Comparison of ENCODE assay signal across 10 cellular contexts in the genomic region with DNA sequence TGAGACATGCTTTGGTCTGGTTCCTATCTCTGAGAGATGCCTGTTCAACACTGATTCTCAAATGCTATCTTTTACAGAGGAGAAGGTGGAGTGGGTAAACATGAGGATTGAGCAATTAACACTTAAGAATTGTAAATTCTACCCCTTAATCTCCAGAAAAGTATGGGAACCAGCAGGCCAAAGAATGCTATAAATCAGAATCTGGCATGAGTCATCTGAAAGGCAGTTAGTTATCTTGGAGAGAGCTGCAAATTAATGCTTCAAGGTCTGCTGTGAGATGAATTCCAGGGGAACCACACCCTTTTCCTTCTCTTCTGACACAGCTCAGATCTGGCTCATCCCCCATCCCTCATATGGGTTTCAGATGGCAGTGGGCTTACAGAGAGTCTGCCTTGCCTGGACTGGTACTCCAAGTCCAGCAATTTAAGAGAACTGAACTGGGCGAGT. TPM values are rescaled to one million over a fixed set of nuclear protein-coding genes. Genes with fewer than 3 reads are reported as not detected.
DNase-seq lines count a peak whose midpoint lies in the region; ATAC-seq and TF ChIP-seq lines count a peak whose summit lies in the region.
"Had no signal": no experiment of that assay in that cellular context is flagged by ENCODE, and none has a peak within 500 bp of the region (broad histone marks: within the 10 kb centered on the region; RNA-seq: fewer than 3 reads in every experiment).

No MANE protein-coding gene starts in this region.

- peak overlapping the region in 1 of 2 experiments; percentile 46; a peak in 3 of 4 replicates for H3K4me3 ChIP-seq in SK-N-SH (ENCODE audit: low read depth in 2 of 2, low read length in 1 of 2)
- H3K4me3 ChIP-seq in stomach smooth muscle (ENCODE audit: low read length in 2 of 2), result no peak overlapping the region

- H2AFZ ChIP-seq in SK-N-SH (ENCODE audit: low read depth), result no peak overlapping the region

- TF ChIP-seq EP300 in SK-N-SH (IDR thresholded peaks at IDR 0.05; ENCODE audit: borderline replicate concordance in 1 of 2, low read depth in 1 of 2, low read length in 1 of 2), result peak in 1 of 2 experiments; percentile 93; a peak in 2 of 4 replicates

- H3K27me3 ChIP-seq in SK-N-SH (ENCODE audit: insufficient read depth) (no peaks in the 10 kb centered on the region), stomach smooth muscle (ENCODE audit: control insufficient read depth in 1 of 2, insufficient read depth in 2 of 2, low read length in 2 of 2) (no peaks in the 10 kb centered on the region)

- H3K9me3 ChIP-seq in SK-N-SH (no peaks in the 10 kb centered on the region), stomach smooth muscle (ENCODE audit: control insufficient read depth in 2 of 2, low read length in 2 of 2) (no peaks in the 10 kb centered on the region)
- H3K9me3 ChIP-seq: BE2C had no signal

- TF ChIP-seq RAD21 in SK-N-SH (IDR thresholded peaks at IDR 0.05; ENCODE audit: low read length), result no peak

- ATAC-seq in GM18519 (IDR thresholded peaks at IDR 0.05; ENCODE audit: low FRiP score, unreplicated experiment) (no peak), GM19395 (IDR thresholded peaks at IDR 0.05; ENCODE audit: unreplicated experiment) (no peak)

- H3K79me2 ChIP-seq in SK-N-SH (ENCODE audit: insufficient read depth), result peaks cover 92% of the 10 kb centered on the region

- H3K9me2 ChIP-seq in SK-N-SH, result no peaks in the 10 kb centered on the region

- H3K4me1 ChIP-seq in SK-N-SH (ENCODE audit: control insufficient read depth in 1 of 2, insufficient read depth in 2 of 2, low read depth in 1 of 2, low read length in 1 of 2) (peaks cover 25 to 48% of the 10 kb centered on the region in 2 experiments), stomach smooth muscle (ENCODE audit: control insufficient read depth, insufficient read depth, low read length) (peaks cover 42% of the 10 kb centered on the region)

- CTCF ChIA-PET in SK-N-SH (lab: Yijun Ruan, JAX), result interaction anchor here (1.0 to 5.7 kb wide), 3 partner anchors 13 to 55 kb away, joined by 3 to 39 read pairs (median 6); no protein-coding TSS in a partner anchor

- H3K27ac ChIP-seq in SK-N-SH (ENCODE audit: low read depth in 2 of 2, low read length in 1 of 2) (peak overlapping the region; percentile 95 to 96), stomach smooth muscle (ENCODE audit: low read length) (peak overlapping the region; percentile 49)

- no peaks in the 10 kb centered on the region for H3K27me3 Mint-ChIP-seq in T-helper 1 cell treated with Interleukin-12 subunit alpha and Interleukin-12 subunit beta and Interleukin-4 antibody, amounts not matched to agents 30 μg/mL and 1 μg/mL, for 36 hours (ENCODE audit: low read depth)

- POLR2A ChIA-PET in SK-N-SH (lab: Yijun Ruan, JAX), result no interaction called here

- TF ChIP-seq CTCF in SK-N-SH (IDR thresholded peaks at IDR 0.05), result no peak

- DNase-seq in T-helper 1 cell (no peak), SK-N-SH (no peak), fibroblast of peridontal ligament (ENCODE audit: extremely low read depth) (peak; percentile 77), KG1 (lab: John Stamatoyannopoulos, UW) (no peak)
- DNase-seq: BE2C, GOT3 had no signal

- no peaks in the 10 kb centered on the region for H3K9me3 Mint-ChIP-seq in T-helper 1 cell treated with Interleukin-12 subunit alpha and Interleukin-12 subunit beta and Interleukin-4 antibody, amounts not matched to agents 30 μg/mL and 1 μg/mL, for 36 hours

- peaks cover 81% of the 10 kb centered on the region for H3K4me1 Mint-ChIP-seq in T-helper 1 cell treated with Interleukin-12 subunit alpha and Interleukin-12 subunit beta and Interleukin-4 antibody, amounts not matched to agents 30 μg/mL and 1 μg/mL, for 36 hours (ENCODE audit: low read depth)

- H3K27ac Mint-ChIP-seq in T-helper 1 cell treated with Interleukin-12 subunit alpha and Interleukin-12 subunit beta and Interleukin-4 antibody, amounts not matched to agents 30 μg/mL and 1 μg/mL, for 36 hours, result no peak overlapping the region

- H3K36me3 Mint-ChIP-seq in T-helper 1 cell treated with Interleukin-12 subunit alpha and Interleukin-12 subunit beta and Interleukin-4 antibody, amounts not matched to agents 30 μg/mL and 1 μg/mL, for 36 hours (ENCODE audit: low read depth), result peaks cover 49% of the 10 kb centered on the region

- 14% methylated on average over 1 of the region's 1 CpG for WGBS in SK-N-SH (ENCODE audit: low lambda C conversion rate)

- peak overlapping the region; percentile 6 for H3K4me3 Mint-ChIP-seq in T-helper 1 cell treated with Interleukin-12 subunit alpha and Interleukin-12 subunit beta and Interleukin-4 antibody, amounts not matched to agents 30 μg/mL and 1 μg/mL, for 36 hours

- H3F3A ChIP-seq in SK-N-SH (replicated peaks; ENCODE audit: insufficient read depth), result peaks cover 49% of the 10 kb centered on the region

- H3K4me2 ChIP-seq in SK-N-SH, result peak overlapping the region; percentile 84

- H3K36me3 ChIP-seq in SK-N-SH (replicated peaks in 1 of 2; ENCODE audit: control insufficient read depth in 1 of 2, insufficient read depth in 2 of 2, low read length in 1 of 2), result peaks cover 26 to 32% of the 10 kb centered on the region in 2 experiments
- peaks cover 19 to 23% of the 10 kb centered on the region in 2 donors for H3K36me3 ChIP-seq in stomach smooth muscle (ENCODE audit: control insufficient read depth in 2 of 2, insufficient read depth in 2 of 2, low read length in 2 of 2)
- H3K36me3 ChIP-seq: BE2C had no signal

- H3K9ac ChIP-seq in SK-N-SH (peak overlapping the region; percentile 92; the same call in 1 of the 2 replicates), stomach smooth muscle (ENCODE audit: low read length in 2 of 2) (no peak overlapping the region)

- H4K20me1 ChIP-seq in SK-N-SH (ENCODE audit: insufficient read depth), result peaks cover 30% of the 10 kb centered on the region

TF ChIP-seq in SK-N-SH, 30 proteins besides CTCF, POLR2A, EP300 and RAD21 (continues in another document):
- TF ChIP-seq NRF1 (IDR thresholded peaks at IDR 0.05; ENCODE audit: low read depth, low read length) (no peak), RFX5 (IDR thresholded peaks at IDR 0.05; ENCODE audit: low read length) (no peak), RXRA (IDR thresholded peaks at IDR 0.05; ENCODE audit: borderline replicate concordance, low read depth) (peak; percentile 40; the same call in 1 of the 2 replicates), NFIC (IDR thresholded peaks at IDR 0.05; ENCODE audit: borderline replicate concordance) (peak; percentile 88), TCF12 (IDR thresholded peaks at IDR 0.05) (peak; percentile 93), TEAD4 (IDR thresholded peaks at IDR 0.05; ENCODE audit: borderline replicate concordance, insufficient read depth) (peak; percentile 96), EZH2phosphoT487 (IDR thresholded peaks at IDR 0.05; ENCODE audit: borderline replicate concordance, low read depth) (no peak), JUND (IDR thresholded peaks at IDR 0.05) (peak; percentile 95), RCOR1 (IDR thresholded peaks at IDR 0.05; ENCODE audit: low read length) (no peak), SIN3A (IDR thresholded peaks at IDR 0.05; ENCODE audit: borderline replicate concordance, low read depth, low read length) (no peak; the same call in 1 of the 2 replicates), CHD2 (IDR thresholded peaks at IDR 0.05; ENCODE audit: low read length, partially characterized antibody) (no peak), SMC3 (IDR thresholded peaks at IDR 0.05; ENCODE audit: low read depth, low read length) (no peak)
- TF ChIP-seq, protein P1, sequence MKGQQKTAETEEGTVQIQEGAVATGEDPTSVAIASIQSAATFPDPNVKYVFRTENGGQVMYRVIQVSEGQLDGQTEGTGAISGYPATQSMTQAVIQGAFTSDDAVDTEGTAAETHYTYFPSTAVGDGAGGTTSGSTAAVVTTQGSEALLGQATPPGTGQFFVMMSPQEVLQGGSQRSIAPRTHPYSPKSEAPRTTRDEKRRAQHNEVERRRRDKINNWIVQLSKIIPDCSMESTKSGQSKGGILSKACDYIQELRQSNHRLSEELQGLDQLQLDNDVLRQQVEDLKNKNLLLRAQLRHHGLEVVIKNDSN (IDR thresholded peaks at IDR 0.05; ENCODE audit: borderline replicate concordance, low read depth), result no peak
- TF ChIP-seq, protein P2, sequence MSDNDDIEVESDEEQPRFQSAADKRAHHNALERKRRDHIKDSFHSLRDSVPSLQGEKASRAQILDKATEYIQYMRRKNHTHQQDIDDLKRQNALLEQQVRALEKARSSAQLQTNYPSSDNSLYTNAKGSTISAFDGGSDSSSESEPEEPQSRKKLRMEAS (IDR thresholded peaks at IDR 0.05; ENCODE audit: low read depth), result peak; percentile 66; the same call in 1 of the 2 replicates
- TF ChIP-seq, protein P3, sequence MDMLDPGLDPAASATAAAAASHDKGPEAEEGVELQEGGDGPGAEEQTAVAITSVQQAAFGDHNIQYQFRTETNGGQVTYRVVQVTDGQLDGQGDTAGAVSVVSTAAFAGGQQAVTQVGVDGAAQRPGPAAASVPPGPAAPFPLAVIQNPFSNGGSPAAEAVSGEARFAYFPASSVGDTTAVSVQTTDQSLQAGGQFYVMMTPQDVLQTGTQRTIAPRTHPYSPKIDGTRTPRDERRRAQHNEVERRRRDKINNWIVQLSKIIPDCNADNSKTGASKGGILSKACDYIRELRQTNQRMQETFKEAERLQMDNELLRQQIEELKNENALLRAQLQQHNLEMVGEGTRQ (IDR thresholded peaks at IDR 0.05; ENCODE audit: borderline replicate concordance, low read depth, low read length), result no peak
- TF ChIP-seq, protein P4, sequence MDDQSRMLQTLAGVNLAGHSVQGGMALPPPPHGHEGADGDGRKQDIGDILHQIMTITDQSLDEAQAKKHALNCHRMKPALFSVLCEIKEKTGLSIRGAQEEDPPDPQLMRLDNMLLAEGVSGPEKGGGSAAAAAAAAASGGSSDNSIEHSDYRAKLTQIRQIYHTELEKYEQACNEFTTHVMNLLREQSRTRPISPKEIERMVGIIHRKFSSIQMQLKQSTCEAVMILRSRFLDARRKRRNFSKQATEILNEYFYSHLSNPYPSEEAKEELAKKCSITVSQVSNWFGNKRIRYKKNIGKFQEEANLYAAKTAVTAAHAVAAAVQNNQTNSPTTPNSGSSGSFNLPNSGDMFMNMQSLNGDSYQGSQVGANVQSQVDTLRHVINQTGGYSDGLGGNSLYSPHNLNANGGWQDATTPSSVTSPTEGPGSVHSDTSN (IDR thresholded peaks at IDR 0.05), result peak; percentile 97

RNA-seq across cellular contexts. Expression of a gene that starts 5.2 kb away (rescaled TPM):
- 141 and 161 TPM in 2 replicates for polyA plus RNA-seq in SK-N-SH (2012; rRNA removed)
- polyA plus RNA-seq in SK-N-SH (2012; cell fraction: cytosol; rRNA removed), result 216 and 299 TPM in 2 replicates
- polyA plus RNA-seq in SK-N-SH (2012; cell fraction: nucleus; rRNA removed), result 49.3 and 52.3 TPM in 2 replicates

RNA-seq across cellular contexts. Expression of a gene that starts 48.4 kb away (rescaled TPM):
- 565 and 736 TPM in 2 replicates for polyA plus RNA-seq in SK-N-SH (2012; rRNA removed)
- 703 and 835 TPM in 2 replicates for polyA plus RNA-seq in SK-N-SH (2012; cell fraction: cytosol; rRNA removed)
- 163 and 193 TPM in 2 replicates for polyA plus RNA-seq in SK-N-SH (2012; cell fraction: nucleus; rRNA removed)
